ENCODE assay signal across 1 cellular context in genomic region chr21:36235058-36235582, GRCh38.
TF ChIP-seq lines count a peak whose summit lies in the region.

No MANE protein-coding gene starts in this region.

TF ChIP-seq in HepG2, 621 proteins besides CTCF, POLR2A, EP300 and RAD21 (continued from another document and continues in another):
- TF ChIP-seq ZBTB39 (CRISPR knock-in tag; IDR thresholded peaks at IDR 0.05) (no peak), ZKSCAN8 (CRISPR knock-in tag; IDR thresholded peaks at IDR 0.05; ENCODE audit: borderline replicate concordance) (peak; percentile 90; the same call in 1 of the 2 replicates), ZBTB34 (CRISPR knock-in tag; IDR thresholded peaks at IDR 0.05) (peak; percentile 58; the same call in 1 of the 2 replicates), KDM5A (IDR thresholded peaks at IDR 0.05; ENCODE audit: borderline replicate concordance, low read length) (no peak), ARID2 (CRISPR knock-in tag; IDR thresholded peaks at IDR 0.05; ENCODE audit: borderline replicate concordance) (no peak), KLF15 (CRISPR knock-in tag; IDR thresholded peaks at IDR 0.05; ENCODE audit: borderline replicate concordance) (no peak), ZBTB25 (CRISPR knock-in tag; IDR thresholded peaks at IDR 0.05) (peak; percentile 56; the same call in 1 of the 2 replicates), SNAPC4 (CRISPR knock-in tag; IDR thresholded peaks at IDR 0.05) (no peak), ZNF704 (CRISPR knock-in tag; IDR thresholded peaks at IDR 0.05; ENCODE audit: borderline replicate concordance) (no peak), ZBTB7B (CRISPR knock-in tag; IDR thresholded peaks at IDR 0.05) (peak; percentile 93), ZNF451 (CRISPR knock-in tag; IDR thresholded peaks at IDR 0.05) (no peak), ZNF703 (CRISPR knock-in tag; IDR thresholded peaks at IDR 0.05; ENCODE audit: borderline replicate concordance) (no peak), ZNF570 (CRISPR knock-in tag; IDR thresholded peaks at IDR 0.05; ENCODE audit: borderline replicate concordance) (no peak), TEAD3 (CRISPR knock-in tag; optimal IDR thresholded peaks at IDR 0.05; ENCODE audit: borderline replicate concordance) (peak; percentile 99), HNRNPLL (IDR thresholded peaks at IDR 0.05; ENCODE audit: low read depth, low read length, poor library complexity, severe bottlenecking) (no peak), PRDM10 (CRISPR knock-in tag; IDR thresholded peaks at IDR 0.05; ENCODE audit: low read depth) (no peak), CREBL2 (CRISPR knock-in tag; IDR thresholded peaks at IDR 0.05; ENCODE audit: borderline replicate concordance) (no peak), ZNF232 (CRISPR knock-in tag; IDR thresholded peaks at IDR 0.05; ENCODE audit: borderline replicate concordance) (no peak), ATF4 (CRISPR knock-in tag; IDR thresholded peaks at IDR 0.05) (no peak), ZNF878 (CRISPR knock-in tag; IDR thresholded peaks at IDR 0.05) (peak; percentile 72; the same call in 1 of the 2 replicates), TEF (CRISPR knock-in tag; IDR thresholded peaks at IDR 0.05) (no peak), ZNF180 (CRISPR knock-in tag; IDR thresholded peaks at IDR 0.05; ENCODE audit: borderline replicate concordance, low read depth) (no peak), GMEB1 (CRISPR knock-in tag; IDR thresholded peaks at IDR 0.05; ENCODE audit: borderline replicate concordance) (no peak; the same call in 1 of the 2 replicates), ZNF432 (CRISPR knock-in tag; IDR thresholded peaks at IDR 0.05; ENCODE audit: borderline replicate concordance) (no peak), IKZF4 (CRISPR knock-in tag; IDR thresholded peaks at IDR 0.05; ENCODE audit: borderline replicate concordance, low read depth, not compliant biosample characterization) (no peak), ZFP91 (CRISPR knock-in tag; IDR thresholded peaks at IDR 0.05; ENCODE audit: borderline replicate concordance) (no peak), ZNF790 (CRISPR knock-in tag; IDR thresholded peaks at IDR 0.05; ENCODE audit: borderline replicate concordance) (no peak), TARDBP (CRISPR knock-in tag; IDR thresholded peaks at IDR 0.05) (peak; percentile 89), RAD51 (IDR thresholded peaks at IDR 0.05; ENCODE audit: borderline replicate concordance) (no peak)
